ENCODE assay signal across 12 cellular contexts in genomic region chr12:51904951-51905471, GRCh38. TPM values are rescaled to one million over a fixed set of nuclear protein-coding genes. Genes with fewer than 3 reads are reported as not detected.
A peak's percentile ranks its signal among the peaks of the same experiment; 100 is the strongest.
DNase-seq lines count a peak whose midpoint lies in the region; TF ChIP-seq lines count a peak whose summit lies in the region.
"Had no signal": no experiment of that assay in that cellular context is flagged by ENCODE, and none has a peak within 500 bp of the region (broad histone marks: within the 10 kb centered on the region; RNA-seq: fewer than 3 reads in every experiment).

No MANE protein-coding gene starts in this region.

- peak overlapping the region; percentile 34 for H3K4me3 ChIP-seq in BE2C (ENCODE audit: low read depth, low read length)
- peak overlapping the region in 1 of 2 donors; percentile 12 for H3K4me3 ChIP-seq in foreskin fibroblast (ENCODE audit: low read depth in 1 of 2, low read length in 2 of 2)
- no peak overlapping the region for H3K4me3 ChIP-seq in prostate gland

- H3K27me3 Mint-ChIP-seq in chondrocyte (ENCODE audit: low read depth): no peaks in the 10 kb centered on the region

- 50% methylated on average over 1 of the region's 1 CpG for WGBS in prostate gland

- H3K4me1 ChIP-seq in BE2C (peaks cover 27% of the 10 kb centered on the region), prostate gland (replicated peaks) (no peaks in the 10 kb centered on the region)

- H3K36me3 ChIP-seq in BE2C (no peaks in the 10 kb centered on the region), prostate gland (no peaks in the 10 kb centered on the region)

- H3K27me3 ChIP-seq in BE2C (no peaks in the 10 kb centered on the region), prostate gland (replicated peaks; ENCODE audit: insufficient read depth) (no peaks in the 10 kb centered on the region)

- POLR2A ChIA-PET in RWPE1 (lab: Yijun Ruan, JAX; ENCODE audit: low non-redundant PET): no interaction called here

- peak overlapping the region; percentile 36; the same call in 1 of the 2 replicates for H3K27ac ChIP-seq in RWPE1
- peak overlapping the region; percentile 71 to 76 for H3K27ac ChIP-seq in prostate gland
- H3K27ac ChIP-seq: C4-2B had no signal

- H3K9me3 ChIP-seq in BE2C: no peaks in the 10 kb centered on the region
- H3K9me3 ChIP-seq in prostate gland: no peaks in the 10 kb centered on the region

- no peak for TF ChIP-seq POLR2A in prostate gland (IDR thresholded peaks at IDR 0.05)

- no peaks in the 10 kb centered on the region for H3K36me3 Mint-ChIP-seq in chondrocyte (ENCODE audit: low read depth)
- H3K36me3 Mint-ChIP-seq: activated naive CD8-positive, alpha-beta T cell had no signal

- TF ChIP-seq CTCF in BE2C (IDR thresholded peaks at IDR 0.05; ENCODE audit: low read depth, low read length): no peak
- TF ChIP-seq CTCF in RWPE1 (conservative IDR thresholded peaks at IDR 0.05; ENCODE audit: low read depth): no peak
- no peak for TF ChIP-seq CTCF in foreskin fibroblast (IDR thresholded peaks at IDR 0.05; ENCODE audit: low read depth, low read length)
- TF ChIP-seq CTCF in prostate gland (IDR thresholded peaks at IDR 0.05): no peak
- TF ChIP-seq CTCF in chondrocyte (IDR thresholded peaks at IDR 0.05): no peak

- CTCF ChIA-PET in RWPE1 (lab: Yijun Ruan, JAX): no interaction called here

- intact Hi-C loops in prostate gland (cut with DNase I): no loop called here

- no peaks in the 10 kb centered on the region for H3K9me3 Mint-ChIP-seq in chondrocyte (ENCODE audit: low read depth)
- H3K9me3 Mint-ChIP-seq: activated B cell treated with CpG ODN at 0.5 μM for 24 hours had no signal

- DNase-seq in BE2C (no peak), RWPE1 (ENCODE audit: low spot score) (no peak), foreskin fibroblast (peak; percentile 78 to 87), prostate gland (ENCODE audit: low spot score) (no peak), NCI-H1930 (lab: John Stamatoyannopoulos, UW) (no peak), cerebellar nuclear complex (lab: John Stamatoyannopoulos, UW) (no peak), amniotic stem cell (lab: John Stamatoyannopoulos, UW) (no peak), chondrocyte (ENCODE audit: low spot score) (no peak)
- DNase-seq: activated B cell treated with CpG ODN at 0.5 μM for 24 hours had no signal

- H3K27ac Mint-ChIP-seq in chondrocyte (ENCODE audit: unreplicated experiment): no peak overlapping the region
- H3K27ac Mint-ChIP-seq: activated B cell treated with CpG ODN at 0.5 μM for 24 hours; activated naive CD8-positive, alpha-beta T cell had no signal

- peaks cover under 1% of the 10 kb centered on the region for H3K4me1 Mint-ChIP-seq in chondrocyte (ENCODE audit: low read depth)
- H3K4me1 Mint-ChIP-seq: activated B cell treated with CpG ODN at 0.5 μM for 24 hours had no signal

- no peak overlapping the region for H3K4me3 Mint-ChIP-seq in chondrocyte (ENCODE audit: unreplicated experiment)
- H3K4me3 Mint-ChIP-seq: activated B cell treated with CpG ODN at 0.5 μM for 24 hours; activated naive CD8-positive, alpha-beta T cell had no signal

RNA-seq across cellular contexts. Expression of gene ACVRL1, which starts 2.3 kb away (rescaled TPM):
- polyA plus RNA-seq in BE2C (2012; ENCODE audit: insufficient read depth, insufficient read length, low read depth): 68.1 TPM
- total RNA-seq in prostate gland: 10 to 100 TPM; 31.1 to 34.8 TPM
- total RNA-seq in chondrocyte: 0.36 to 0.60 TPM in 2 of 3 replicates, not detected in the other
- total RNA-seq: activated B cell treated with CpG ODN at 0.5 μM for 24 hours, osteocyte had no signal

RNA-seq across cellular contexts. Expression of gene ANKRD33, which starts 17.1 kb away (rescaled TPM):
- not detected for polyA plus RNA-seq in BE2C (2012; ENCODE audit: insufficient read depth, insufficient read length, low read depth)
- total RNA-seq in prostate gland (not detected), chondrocyte (not detected in 3 replicates)
- total RNA-seq: activated B cell treated with CpG ODN at 0.5 μM for 24 hours, osteocyte had no signal

RNA-seq across cellular contexts. Expression of gene ACVR1B, which starts 46.5 kb away (rescaled TPM):
- polyA plus RNA-seq in BE2C (2012; ENCODE audit: insufficient read depth, insufficient read length, low read depth): 82.0 TPM
- total RNA-seq in prostate gland (10 to 100 TPM; 39.6 to 43.3 TPM), chondrocyte (9.9 to 10.6 TPM (median 10.0 TPM) in 3 replicates)

RNA-seq across cellular contexts. Expression of gene FIGNL2, which starts 56.5 kb away (rescaled TPM):
- polyA plus RNA-seq in BE2C (2012; ENCODE audit: insufficient read depth, insufficient read length, low read depth): 0.94 TPM
- total RNA-seq in prostate gland (1 to 10 TPM in 1 of 2 donors, under 1 TPM in 1; 0.46 to 1.4 TPM), chondrocyte (0.26 to 0.30 TPM in 2 of 3 replicates, not detected in the other)

Comparison
In these comparisons a context has a peak if more than half of its experiments do, and no peak if none do; other contexts are left out.
1. DNase-seq: peak in foreskin fibroblast (2 of 2); none in BE2C (single experiment), RWPE1 (single experiment), prostate gland (single experiment), NCI-H1930 (0 of 2), cerebellar nuclear complex (0 of 2), amniotic stem cell (single experiment) and chondrocyte (single experiment).
2. RNA of gene ACVRL1, which starts 2.3 kb away (total RNA-seq): 31.1 to 34.8 TPM in prostate gland; 0.36 to 0.60 TPM in chondrocyte; every median in the first group is over 10 times any median in the second.